ENCODE assay signal across 8 cellular contexts in genomic region chr9:129142115-129142514, GRCh38. TPM values are rescaled to one million over a fixed set of nuclear protein-coding genes. Genes with fewer than 3 reads are reported as not detected.
DNase-seq lines count a peak whose midpoint lies in the region; ATAC-seq and TF ChIP-seq lines count a peak whose summit lies in the region.

No MANE protein-coding gene starts in this region.

- peaks cover 20 to 46% (median 34%) of the 10 kb centered on the region in 4 donors for H3K4me1 Mint-ChIP-seq in naive thymus-derived CD8-positive, alpha-beta T cell

- no peaks in the 10 kb centered on the region for H3K27me3 Mint-ChIP-seq in naive thymus-derived CD8-positive, alpha-beta T cell

- no peak for ATAC-seq in naive thymus-derived CD8-positive, alpha-beta T cell
- ATAC-seq in GM19397 (IDR thresholded peaks at IDR 0.05; ENCODE audit: unreplicated experiment) = no peak
- no peak for ATAC-seq in sciatic nerve

- H3K4me3 ChIP-seq in HL-60 (replicated peaks; ENCODE audit: insufficient read depth, low read length) (no peak overlapping the region), choroid plexus epithelial cell (ENCODE audit: low read depth, low read length) (peak overlapping the region; percentile 47)

- no peak for TF ChIP-seq CTCF in 22Rv1 (IDR thresholded peaks at IDR 0.05)
- TF ChIP-seq CTCF in HL-60 (IDR thresholded peaks at IDR 0.05; ENCODE audit: insufficient read depth, low read length) = no peak
- TF ChIP-seq CTCF in choroid plexus epithelial cell (conservative IDR thresholded peaks at IDR 0.05; ENCODE audit: low read depth, low read length) = no peak

- DNase-seq in HL-60 (ENCODE audit: low read depth in 1 of 2, low spot score in 1 of 2) (no peak), choroid plexus epithelial cell (ENCODE audit: low read depth) (no peak), 8988T (no peak), sciatic nerve (ENCODE audit: low spot score) (no peak)
- no peak for DNase-seq in naive thymus-derived CD8-positive, alpha-beta T cell
- DNase-seq in activated CD4-positive, alpha-beta T cell treated with anti-CD3 and anti-CD28 coated beads, Interleukin-2, amount 50 U/mL, for 1 hour = no peak

- peak overlapping the region in 5 of 10 donors; percentile 10 to 92 (median 42) for H3K4me3 Mint-ChIP-seq in naive thymus-derived CD8-positive, alpha-beta T cell

- H3K9me3 Mint-ChIP-seq in naive thymus-derived CD8-positive, alpha-beta T cell = no peaks in the 10 kb centered on the region

- no peaks in the 10 kb centered on the region for H3K27me3 ChIP-seq in HL-60 (ENCODE audit: insufficient read depth, poor library complexity, severe bottlenecking)

- H3K27ac ChIP-seq in 22Rv1 (peak overlapping the region; percentile 99), HL-60 (replicated peaks) (0 out of 2 replicates have a peak overlapping the region, but pooled peaks have one; percentile 22)

- POLR2A ChIA-PET in naive thymus-derived CD8-positive, alpha-beta T cell (lab: Charles Lee) = interaction anchor here (1.0 to 6.0 kb wide), 4 partner anchors 9 to 241 kb away, joined by 5 to 38 read pairs (median 6); partner anchors contain the start of gene IER5L

- H3K27ac Mint-ChIP-seq in naive thymus-derived CD8-positive, alpha-beta T cell = peak overlapping the region in 6 of 10 donors; percentile 5 to 94 (median 58)

- H3K36me3 Mint-ChIP-seq in naive thymus-derived CD8-positive, alpha-beta T cell = peaks cover 0 to 24% (median 4%) of the 10 kb centered on the region in 3 donors

- intact Hi-C loops in sciatic nerve (cut with DNase I) = loop anchor here (10.0 kb wide), 1 partner anchor 343 kb away; no protein-coding TSS in a partner anchor

RNA-seq across cellular contexts. Expression of gene PTPA, which starts 30.9 kb away (rescaled TPM):
- total RNA-seq in naive thymus-derived CD8-positive, alpha-beta T cell = 10 to 100 TPM; 59.7 to 60.6 TPM
- polyA plus RNA-seq in naive thymus-derived CD8-positive, alpha-beta T cell = 10 to 100 TPM; 13.7 to 15.5 (median 14.2) TPM
- total RNA-seq in sciatic nerve = 78.2 TPM

RNA-seq across cellular contexts. Expression of gene CRAT, which starts 31.5 kb away (rescaled TPM):
- 10 to 100 TPM; 10.9 to 11.3 TPM for total RNA-seq in naive thymus-derived CD8-positive, alpha-beta T cell
- polyA plus RNA-seq in naive thymus-derived CD8-positive, alpha-beta T cell = 10 to 100 TPM; 10.7 to 15.5 (median 11.9) TPM
- 37.4 TPM for total RNA-seq in sciatic nerve

RNA-seq across cellular contexts. Expression of gene IER5L, which starts 35.9 kb away (rescaled TPM):
- 1 to 10 TPM; 7.5 to 8.8 TPM for total RNA-seq in naive thymus-derived CD8-positive, alpha-beta T cell
- under 1 TPM in 2 of 3 donors, not detected in 1; 0.05 to 0.49 TPM for polyA plus RNA-seq in naive thymus-derived CD8-positive, alpha-beta T cell
- 39.3 TPM for total RNA-seq in sciatic nerve
